In the genomic region with DNA sequence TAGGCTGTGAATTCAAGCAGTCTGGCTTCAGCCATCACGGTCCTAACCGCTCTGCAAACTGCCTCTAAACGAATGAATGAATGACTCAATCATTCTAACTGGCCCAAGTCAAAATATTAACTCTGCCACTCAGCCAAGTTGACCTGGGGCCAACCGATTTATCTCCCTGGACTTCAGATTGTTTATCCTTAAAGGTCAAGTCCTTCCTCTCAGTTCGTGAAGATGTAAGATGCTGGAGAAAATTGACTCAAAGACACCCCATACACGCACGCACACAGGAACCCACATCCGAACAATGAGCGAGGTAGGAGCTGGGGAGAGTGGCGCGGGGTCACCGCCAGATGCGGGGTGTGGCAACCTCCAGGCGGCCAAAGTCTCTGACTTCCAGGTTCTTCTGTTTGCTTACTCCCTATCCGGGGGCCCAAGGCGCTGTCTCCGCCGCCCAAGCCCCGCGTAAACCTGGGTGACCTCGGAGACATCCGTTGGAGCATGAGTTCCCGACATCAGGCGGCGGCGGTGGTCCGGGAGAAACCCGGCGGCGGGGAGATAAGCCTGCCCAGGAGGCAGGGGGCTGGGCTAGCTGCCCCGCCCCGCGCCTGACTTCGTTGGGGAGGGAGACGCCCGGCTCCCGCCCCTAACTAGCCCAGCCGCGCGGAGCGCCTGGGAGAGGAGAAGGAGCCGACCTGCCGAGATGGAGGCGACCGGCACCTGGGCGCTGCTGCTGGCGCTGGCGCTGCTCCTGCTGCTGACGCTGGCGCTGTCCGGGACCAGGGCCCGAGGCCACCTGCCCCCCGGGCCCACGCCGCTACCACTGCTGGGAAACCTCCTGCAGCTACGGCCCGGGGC, we compare ENCODE assay signal across 1 cellular context.
TF ChIP-seq lines count a peak whose summit lies in the region.

Gene CYP2S1, plus strand, starts transcription at position 646 of the 846 bp plus-strand sequence. Its CDS starts 46 bp downstream, at position 692.

TF ChIP-seq in GM12878, 131 proteins besides CTCF, POLR2A, EP300 and RAD21:
- TF ChIP-seq, protein P1, sequence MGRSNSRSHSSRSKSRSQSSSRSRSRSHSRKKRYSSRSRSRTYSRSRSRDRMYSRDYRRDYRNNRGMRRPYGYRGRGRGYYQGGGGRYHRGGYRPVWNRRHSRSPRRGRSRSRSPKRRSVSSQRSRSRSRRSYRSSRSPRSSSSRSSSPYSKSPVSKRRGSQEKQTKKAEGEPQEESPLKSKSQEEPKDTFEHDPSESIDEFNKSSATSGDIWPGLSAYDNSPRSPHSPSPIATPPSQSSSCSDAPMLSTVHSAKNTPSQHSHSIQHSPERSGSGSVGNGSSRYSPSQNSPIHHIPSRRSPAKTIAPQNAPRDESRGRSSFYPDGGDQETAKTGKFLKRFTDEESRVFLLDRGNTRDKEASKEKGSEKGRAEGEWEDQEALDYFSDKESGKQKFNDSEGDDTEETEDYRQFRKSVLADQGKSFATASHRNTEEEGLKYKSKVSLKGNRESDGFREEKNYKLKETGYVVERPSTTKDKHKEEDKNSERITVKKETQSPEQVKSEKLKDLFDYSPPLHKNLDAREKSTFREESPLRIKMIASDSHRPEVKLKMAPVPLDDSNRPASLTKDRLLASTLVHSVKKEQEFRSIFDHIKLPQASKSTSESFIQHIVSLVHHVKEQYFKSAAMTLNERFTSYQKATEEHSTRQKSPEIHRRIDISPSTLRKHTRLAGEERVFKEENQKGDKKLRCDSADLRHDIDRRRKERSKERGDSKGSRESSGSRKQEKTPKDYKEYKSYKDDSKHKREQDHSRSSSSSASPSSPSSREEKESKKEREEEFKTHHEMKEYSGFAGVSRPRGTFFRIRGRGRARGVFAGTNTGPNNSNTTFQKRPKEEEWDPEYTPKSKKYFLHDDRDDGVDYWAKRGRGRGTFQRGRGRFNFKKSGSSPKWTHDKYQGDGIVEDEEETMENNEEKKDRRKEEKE (IDR thresholded peaks at IDR 0.05): no peak
- TF ChIP-seq KLF5 (IDR thresholded peaks at IDR 0.05; ENCODE audit: partially characterized antibody): no peak
- TF ChIP-seq ELK1 (IDR thresholded peaks at IDR 0.05; ENCODE audit: low read depth, low read length): no peak
- TF ChIP-seq BMI1 (IDR thresholded peaks at IDR 0.05; ENCODE audit: borderline replicate concordance): no peak
- no peak for TF ChIP-seq STAT3 (IDR thresholded peaks at IDR 0.05; ENCODE audit: low read depth, low read length)
- no peak for TF ChIP-seq E4F1 (IDR thresholded peaks at IDR 0.05; ENCODE audit: borderline replicate concordance, partially characterized antibody)
- TF ChIP-seq, protein P2, sequence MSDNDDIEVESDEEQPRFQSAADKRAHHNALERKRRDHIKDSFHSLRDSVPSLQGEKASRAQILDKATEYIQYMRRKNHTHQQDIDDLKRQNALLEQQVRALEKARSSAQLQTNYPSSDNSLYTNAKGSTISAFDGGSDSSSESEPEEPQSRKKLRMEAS (IDR thresholded peaks at IDR 0.05; ENCODE audit: low read depth, low read length): no peak
- TF ChIP-seq, protein P3, sequence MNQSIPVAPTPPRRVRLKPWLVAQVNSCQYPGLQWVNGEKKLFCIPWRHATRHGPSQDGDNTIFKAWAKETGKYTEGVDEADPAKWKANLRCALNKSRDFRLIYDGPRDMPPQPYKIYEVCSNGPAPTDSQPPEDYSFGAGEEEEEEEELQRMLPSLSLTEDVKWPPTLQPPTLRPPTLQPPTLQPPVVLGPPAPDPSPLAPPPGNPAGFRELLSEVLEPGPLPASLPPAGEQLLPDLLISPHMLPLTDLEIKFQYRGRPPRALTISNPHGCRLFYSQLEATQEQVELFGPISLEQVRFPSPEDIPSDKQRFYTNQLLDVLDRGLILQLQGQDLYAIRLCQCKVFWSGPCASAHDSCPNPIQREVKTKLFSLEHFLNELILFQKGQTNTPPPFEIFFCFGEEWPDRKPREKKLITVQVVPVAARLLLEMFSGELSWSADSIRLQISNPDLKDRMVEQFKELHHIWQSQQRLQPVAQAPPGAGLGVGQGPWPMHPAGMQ (IDR thresholded peaks at IDR 0.05; ENCODE audit: borderline replicate concordance): no peak
- no peak for TF ChIP-seq CHD2 (IDR thresholded peaks at IDR 0.05; ENCODE audit: borderline replicate concordance, low read depth, low read length)
- TF ChIP-seq KDM1A (IDR thresholded peaks at IDR 0.05; ENCODE audit: borderline replicate concordance): no peak
